ENCODE assay signal across 1 cellular context in genomic region chr2:227703280-227703732, GRCh38.
TF ChIP-seq lines count a peak whose summit lies in the region.

No MANE protein-coding gene starts in this region.

TF ChIP-seq in HepG2, 621 proteins besides CTCF, POLR2A, EP300 and RAD21 (continues in another document):
- TF ChIP-seq ZNF570 (CRISPR knock-in tag; IDR thresholded peaks at IDR 0.05; ENCODE audit: borderline replicate concordance) (no peak), SP4 (CRISPR knock-in tag; IDR thresholded peaks at IDR 0.05) (no peak), ZNF547 (CRISPR knock-in tag; IDR thresholded peaks at IDR 0.05) (no peak), CCAR2 (optimal IDR thresholded peaks at IDR 0.05; ENCODE audit: low read depth, low read length) (no peak), ZGPAT (CRISPR knock-in tag; IDR thresholded peaks at IDR 0.05) (no peak), PHF8 (CRISPR knock-in tag; IDR thresholded peaks at IDR 0.05) (no peak), PITX1 (CRISPR knock-in tag; IDR thresholded peaks at IDR 0.05) (no peak), HIVEP1 (CRISPR knock-in tag; IDR thresholded peaks at IDR 0.05) (no peak), MEF2D (CRISPR knock-in tag; IDR thresholded peaks at IDR 0.05) (no peak), ZBED4 (CRISPR knock-in tag; IDR thresholded peaks at IDR 0.05; ENCODE audit: borderline replicate concordance) (no peak), TRIM24 (CRISPR knock-in tag; IDR thresholded peaks at IDR 0.05) (no peak), ZMAT3 (CRISPR knock-in tag; conservative IDR thresholded peaks at IDR 0.05) (no peak), ZNF598 (CRISPR knock-in tag; IDR thresholded peaks at IDR 0.05; ENCODE audit: borderline replicate concordance) (no peak), ZNF446 (CRISPR knock-in tag; IDR thresholded peaks at IDR 0.05) (no peak), ZMYM3 (CRISPR knock-in tag; IDR thresholded peaks at IDR 0.05) (no peak), ZNF121 (CRISPR knock-in tag; IDR thresholded peaks at IDR 0.05) (no peak), MAFK (conservative IDR thresholded peaks at IDR 0.05 in 1 of 2, IDR thresholded peaks at IDR 0.05 in 1 of 2; ENCODE audit: low read length in 2 of 2) (peak; percentile 87 to 88), FOSL1 (CRISPR knock-in tag; IDR thresholded peaks at IDR 0.05; ENCODE audit: borderline replicate concordance) (no peak), REXO4 (CRISPR knock-in tag; IDR thresholded peaks at IDR 0.05; ENCODE audit: borderline replicate concordance) (no peak), POGK (CRISPR knock-in tag; conservative IDR thresholded peaks at IDR 0.05) (no peak), ZNF572 (CRISPR knock-in tag; IDR thresholded peaks at IDR 0.05) (no peak), NFRKB (IDR thresholded peaks at IDR 0.05) (no peak), MYNN (CRISPR knock-in tag; IDR thresholded peaks at IDR 0.05; ENCODE audit: low read depth) (no peak), ZNF362 (CRISPR knock-in tag; IDR thresholded peaks at IDR 0.05; ENCODE audit: borderline replicate concordance) (no peak), ZNF484 (CRISPR knock-in tag; IDR thresholded peaks at IDR 0.05; ENCODE audit: borderline replicate concordance, low read depth) (no peak), ZNF562 (CRISPR knock-in tag; IDR thresholded peaks at IDR 0.05; ENCODE audit: borderline replicate concordance) (no peak), SRSF1 (optimal IDR thresholded peaks at IDR 0.05; ENCODE audit: low read depth, low read length) (no peak), ZBTB42 (CRISPR knock-in tag; IDR thresholded peaks at IDR 0.05) (no peak), MAFF (IDR thresholded peaks at IDR 0.05; ENCODE audit: low read depth, low read length) (peak; percentile 90), GATAD2A (CRISPR knock-in tag; IDR thresholded peaks at IDR 0.05) (0 out of 2 replicates have a peak, but pooled peaks have one; percentile 30), ZNF550 (CRISPR knock-in tag; IDR thresholded peaks at IDR 0.05; ENCODE audit: borderline replicate concordance) (no peak), JUN (CRISPR knock-in tag; IDR thresholded peaks at IDR 0.05) (peak; percentile 88), ZNF614 (CRISPR knock-in tag; IDR thresholded peaks at IDR 0.05; ENCODE audit: borderline replicate concordance) (no peak), SETDB1 (CRISPR knock-in tag; IDR thresholded peaks at IDR 0.05; ENCODE audit: borderline replicate concordance) (no peak), ZBTB38 (CRISPR knock-in tag; IDR thresholded peaks at IDR 0.05) (no peak), RELA (CRISPR knock-in tag; IDR thresholded peaks at IDR 0.05) (no peak), XRCC5 (optimal IDR thresholded peaks at IDR 0.05; ENCODE audit: low read length) (no peak)
- TF ChIP-seq, protein P1, sequence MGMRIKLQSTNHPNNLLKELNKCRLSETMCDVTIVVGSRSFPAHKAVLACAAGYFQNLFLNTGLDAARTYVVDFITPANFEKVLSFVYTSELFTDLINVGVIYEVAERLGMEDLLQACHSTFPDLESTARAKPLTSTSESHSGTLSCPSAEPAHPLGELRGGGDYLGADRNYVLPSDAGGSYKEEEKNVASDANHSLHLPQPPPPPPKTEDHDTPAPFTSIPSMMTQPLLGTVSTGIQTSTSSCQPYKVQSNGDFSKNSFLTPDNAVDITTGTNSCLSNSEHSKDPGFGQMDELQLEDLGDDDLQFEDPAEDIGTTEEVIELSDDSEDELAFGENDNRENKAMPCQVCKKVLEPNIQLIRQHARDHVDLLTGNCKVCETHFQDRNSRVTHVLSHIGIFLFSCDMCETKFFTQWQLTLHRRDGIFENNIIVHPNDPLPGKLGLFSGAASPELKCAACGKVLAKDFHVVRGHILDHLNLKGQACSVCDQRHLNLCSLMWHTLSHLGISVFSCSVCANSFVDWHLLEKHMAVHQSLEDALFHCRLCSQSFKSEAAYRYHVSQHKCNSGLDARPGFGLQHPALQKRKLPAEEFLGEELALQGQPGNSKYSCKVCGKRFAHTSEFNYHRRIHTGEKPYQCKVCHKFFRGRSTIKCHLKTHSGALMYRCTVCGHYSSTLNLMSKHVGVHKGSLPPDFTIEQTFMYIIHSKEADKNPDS (CRISPR knock-in tag; IDR thresholded peaks at IDR 0.05), result no peak
- TF ChIP-seq, protein P2, sequence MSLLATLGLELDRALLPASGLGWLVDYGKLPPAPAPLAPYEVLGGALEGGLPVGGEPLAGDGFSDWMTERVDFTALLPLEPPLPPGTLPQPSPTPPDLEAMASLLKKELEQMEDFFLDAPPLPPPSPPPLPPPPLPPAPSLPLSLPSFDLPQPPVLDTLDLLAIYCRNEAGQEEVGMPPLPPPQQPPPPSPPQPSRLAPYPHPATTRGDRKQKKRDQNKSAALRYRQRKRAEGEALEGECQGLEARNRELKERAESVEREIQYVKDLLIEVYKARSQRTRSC (CRISPR knock-in tag; IDR thresholded peaks at IDR 0.05; ENCODE audit: low read depth), result no peak
- TF ChIP-seq, protein P3, sequence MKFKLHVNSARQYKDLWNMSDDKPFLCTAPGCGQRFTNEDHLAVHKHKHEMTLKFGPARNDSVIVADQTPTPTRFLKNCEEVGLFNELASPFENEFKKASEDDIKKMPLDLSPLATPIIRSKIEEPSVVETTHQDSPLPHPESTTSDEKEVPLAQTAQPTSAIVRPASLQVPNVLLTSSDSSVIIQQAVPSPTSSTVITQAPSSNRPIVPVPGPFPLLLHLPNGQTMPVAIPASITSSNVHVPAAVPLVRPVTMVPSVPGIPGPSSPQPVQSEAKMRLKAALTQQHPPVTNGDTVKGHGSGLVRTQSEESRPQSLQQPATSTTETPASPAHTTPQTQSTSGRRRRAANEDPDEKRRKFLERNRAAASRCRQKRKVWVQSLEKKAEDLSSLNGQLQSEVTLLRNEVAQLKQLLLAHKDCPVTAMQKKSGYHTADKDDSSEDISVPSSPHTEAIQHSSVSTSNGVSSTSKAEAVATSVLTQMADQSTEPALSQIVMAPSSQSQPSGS (CRISPR knock-in tag; IDR thresholded peaks at IDR 0.05), result peak; percentile 84
- TF ChIP-seq, protein P4, sequence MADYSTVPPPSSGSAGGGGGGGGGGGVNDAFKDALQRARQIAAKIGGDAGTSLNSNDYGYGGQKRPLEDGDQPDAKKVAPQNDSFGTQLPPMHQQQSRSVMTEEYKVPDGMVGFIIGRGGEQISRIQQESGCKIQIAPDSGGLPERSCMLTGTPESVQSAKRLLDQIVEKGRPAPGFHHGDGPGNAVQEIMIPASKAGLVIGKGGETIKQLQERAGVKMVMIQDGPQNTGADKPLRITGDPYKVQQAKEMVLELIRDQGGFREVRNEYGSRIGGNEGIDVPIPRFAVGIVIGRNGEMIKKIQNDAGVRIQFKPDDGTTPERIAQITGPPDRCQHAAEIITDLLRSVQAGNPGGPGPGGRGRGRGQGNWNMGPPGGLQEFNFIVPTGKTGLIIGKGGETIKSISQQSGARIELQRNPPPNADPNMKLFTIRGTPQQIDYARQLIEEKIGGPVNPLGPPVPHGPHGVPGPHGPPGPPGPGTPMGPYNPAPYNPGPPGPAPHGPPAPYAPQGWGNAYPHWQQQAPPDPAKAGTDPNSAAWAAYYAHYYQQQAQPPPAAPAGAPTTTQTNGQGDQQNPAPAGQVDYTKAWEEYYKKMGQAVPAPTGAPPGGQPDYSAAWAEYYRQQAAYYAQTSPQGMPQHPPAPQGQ (CRISPR knock-in tag; IDR thresholded peaks at IDR 0.05; ENCODE audit: borderline replicate concordance), result no peak
- TF ChIP-seq, protein P5, sequence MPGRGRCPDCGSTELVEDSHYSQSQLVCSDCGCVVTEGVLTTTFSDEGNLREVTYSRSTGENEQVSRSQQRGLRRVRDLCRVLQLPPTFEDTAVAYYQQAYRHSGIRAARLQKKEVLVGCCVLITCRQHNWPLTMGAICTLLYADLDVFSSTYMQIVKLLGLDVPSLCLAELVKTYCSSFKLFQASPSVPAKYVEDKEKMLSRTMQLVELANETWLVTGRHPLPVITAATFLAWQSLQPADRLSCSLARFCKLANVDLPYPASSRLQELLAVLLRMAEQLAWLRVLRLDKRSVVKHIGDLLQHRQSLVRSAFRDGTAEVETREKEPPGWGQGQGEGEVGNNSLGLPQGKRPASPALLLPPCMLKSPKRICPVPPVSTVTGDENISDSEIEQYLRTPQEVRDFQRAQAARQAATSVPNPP (CRISPR knock-in tag; IDR thresholded peaks at IDR 0.05), result no peak
